ENCODE assay signal across 18 cellular contexts in genomic region chr10:132623996-132624846, GRCh38.
"Had no signal": no experiment of that assay in that cellular context is flagged by ENCODE, and none has a peak within 500 bp of the region (broad histone marks: within the 10 kb centered on the region; RNA-seq: fewer than 3 reads in every experiment).

No MANE protein-coding gene starts in this region.

- H3K27ac Mint-ChIP-seq: activated naive CD8-positive, alpha-beta T cell treated with anti-CD3 and anti-CD28 coated beads, Interleukin-2, amount 10 ng/mL, durations not matched to agents 7 days and 5 days; activated T-cell treated with anti-CD3 and anti-CD28 coated beads, Interleukin-2, amount 50 U/mL, for 72 hours; stimulated activated naive CD8-positive, alpha-beta T cell treated with anti-CD3 and anti-CD28 coated beads, Interleukin-15, Interleukin-2, amounts not matched to agents 100 ng/mL and 50 ng/mL, for 24 hours had no signal

- H3K9ac ChIP-seq: parathyroid adenoma had no signal

- H2AFZ ChIP-seq: parathyroid adenoma had no signal

- H3K36me3 ChIP-seq: upper lobe of left lung, WERI-Rb-1 had no signal

- H3K27me3 Mint-ChIP-seq: activated naive CD8-positive, alpha-beta T cell treated with anti-CD3 and anti-CD28 coated beads, Interleukin-2, amount 10 ng/mL, durations not matched to agents 7 days and 5 days; naive B cell; stimulated activated naive CD8-positive, alpha-beta T cell treated with anti-CD3 and anti-CD28 coated beads, Interleukin-15, Interleukin-2, amounts not matched to agents 100 ng/mL and 50 ng/mL, for 24 hours had no signal

- H3K27ac ChIP-seq: epithelial cell of prostate, parathyroid adenoma, WERI-Rb-1 had no signal

- H3K27me3 ChIP-seq: heart left ventricle, upper lobe of left lung had no signal

- ATAC-seq: activated T-cell treated with anti-CD3 and anti-CD28 coated beads, Interleukin-2, amount 50 U/mL, for 72 hours; heart left ventricle; SK-N-SH treated with all-trans-retinoic acid at 6 μM for 48 hours had no signal

- DNase-seq: activated CD4-positive, alpha-beta T cell treated with anti-CD3 and anti-CD28 coated beads for 48 hours; activated CD8-positive, alpha-beta memory T cell treated with anti-CD3 and anti-CD28 coated beads, Interleukin-2, amount 50 U/mL, for 48 hours; activated gamma-delta T cell treated with Interleukin-2 at 50 U/mL for 16 hours; activated T-cell treated with anti-CD3 and anti-CD28 coated beads, Interleukin-2, amount 50 U/mL, for 72 hours; anterior cingulate cortex; cerebellar nuclear complex; mammary epithelial cell; naive B cell; small intestine; upper lobe of left lung; WERI-Rb-1 had no signal

- H3K4me3 Mint-ChIP-seq: activated naive CD8-positive, alpha-beta T cell treated with anti-CD3 and anti-CD28 coated beads, Interleukin-2, amount 10 ng/mL, durations not matched to agents 7 days and 5 days; activated T-cell treated with anti-CD3 and anti-CD28 coated beads, Interleukin-2, amount 50 U/mL, for 72 hours; dendritic cell treated with granulocyte-macrophage colony-stimulating factor and Interleukin-4, amounts not matched to agents 40 ng/mL and 50 ng/mL, for 4 days; naive B cell; stimulated activated naive CD8-positive, alpha-beta T cell treated with anti-CD3 and anti-CD28 coated beads, Interleukin-15, Interleukin-2, amounts not matched to agents 100 ng/mL and 50 ng/mL, for 24 hours had no signal

- H3K4me3 ChIP-seq: heart left ventricle, upper lobe of left lung had no signal
